Comparison of ENCODE assay signal across 26 cellular contexts in the genomic region with DNA sequence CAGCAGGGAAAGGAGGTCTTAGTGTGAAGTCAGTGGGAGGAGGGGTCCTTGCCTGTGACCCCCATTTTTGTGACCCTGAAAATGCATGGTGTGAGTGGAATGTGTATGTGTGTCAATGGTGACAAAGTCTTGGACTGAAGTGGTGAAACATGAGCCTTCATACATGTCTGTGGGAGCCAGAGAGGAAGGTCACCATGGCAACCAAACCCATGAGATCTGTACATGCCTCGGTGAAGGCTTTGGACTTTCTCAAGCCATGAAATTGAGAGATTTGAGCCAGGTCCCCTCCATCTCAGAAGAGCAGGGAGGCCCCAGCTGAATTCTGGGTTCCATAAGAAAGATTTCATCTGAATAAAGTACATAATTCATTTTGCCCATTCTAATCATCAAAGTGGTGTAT.
DNase-seq lines count a peak whose midpoint lies in the region; ATAC-seq, FAIRE-seq and TF ChIP-seq lines count a peak whose summit lies in the region.
"Had no signal": no experiment of that assay in that cellular context is flagged by ENCODE, and none has a peak within 500 bp of the region (broad histone marks: within the 10 kb centered on the region; RNA-seq: fewer than 3 reads in every experiment).

No MANE protein-coding gene starts in this region.

- H4K20me1 ChIP-seq in astrocyte (ENCODE audit: insufficient read depth, low read length) (no peaks in the 10 kb centered on the region), neural cell (ENCODE audit: insufficient read depth) (no peaks in the 10 kb centered on the region)

- no peak for ATAC-seq in HG02798 (IDR thresholded peaks at IDR 0.05; ENCODE audit: poor library complexity, unreplicated experiment)
- no peak for ATAC-seq in HG03378 (IDR thresholded peaks at IDR 0.05; ENCODE audit: unreplicated experiment)
- ATAC-seq in HG03442 (IDR thresholded peaks at IDR 0.05; ENCODE audit: unreplicated experiment) = no peak
- ATAC-seq: activated CD8-positive, alpha-beta memory T cell treated with anti-CD3 and anti-CD28 coated beads, Interleukin-2, amount 10 ng/mL, durations not matched to agents 7 days and 5 days; activated T-cell treated with anti-CD3 and anti-CD28 coated beads, Interleukin-2, amount 50 U/mL, for 72 hours; psoas muscle had no signal

- H3K4me2 ChIP-seq in astrocyte (ENCODE audit: low read length) (no peak overlapping the region), neural cell (ENCODE audit: low read length) (peak overlapping the region; percentile 39)

- FAIRE-seq in astrocyte (lab: Jason Lieb, UNC) = no peak
- FAIRE-seq: H1 had no signal

- no peaks in the 10 kb centered on the region for H3K36me3 ChIP-seq in astrocyte (ENCODE audit: insufficient read depth, low read length)
- no peaks in the 10 kb centered on the region for H3K36me3 ChIP-seq in neural cell (ENCODE audit: insufficient read depth, low read length)
- H3K36me3 ChIP-seq: neutrophil, transverse colon, WERI-Rb-1 had no signal

- no peak for TF ChIP-seq CTCF in astrocyte (IDR thresholded peaks at IDR 0.05; ENCODE audit: insufficient read depth, low read depth, low read length)
- TF ChIP-seq CTCF in neural cell (IDR thresholded peaks at IDR 0.05; ENCODE audit: poor library complexity, severe bottlenecking) = no peak

- peak; percentile 35 for TF ChIP-seq EP300 in neural cell (conservative IDR thresholded peaks at IDR 0.05; ENCODE audit: poor library complexity, severe bottlenecking)

- H3K79me2 ChIP-seq in astrocyte (ENCODE audit: insufficient read depth, low read length) (no peaks in the 10 kb centered on the region), neural cell (replicated peaks; ENCODE audit: insufficient read depth, low read length) (no peaks in the 10 kb centered on the region)

- H3K27ac ChIP-seq in astrocyte (ENCODE audit: low read depth, low read length) (no peak overlapping the region), neural cell (ENCODE audit: low read length) (no peak overlapping the region)
- H3K27ac ChIP-seq: neutrophil, psoas muscle, transverse colon, WERI-Rb-1 had no signal

- no peaks in the 10 kb centered on the region for H3K9me3 ChIP-seq in astrocyte (ENCODE audit: insufficient read depth, low read depth, low read length)
- no peaks in the 10 kb centered on the region for H3K9me3 ChIP-seq in neural cell (ENCODE audit: low read length)
- H3K9me3 ChIP-seq: neutrophil, psoas muscle, transverse colon had no signal

- no peaks in the 10 kb centered on the region for H3F3A ChIP-seq in neural cell (ENCODE audit: insufficient read depth, low read length, poor library complexity, severe bottlenecking)

- H3K4me1 ChIP-seq in astrocyte (ENCODE audit: insufficient read depth, low read length) = no peaks in the 10 kb centered on the region
- H3K4me1 ChIP-seq: psoas muscle, transverse colon had no signal

- H3K27me3 Mint-ChIP-seq in astrocyte (ENCODE audit: low read depth, unreplicated experiment) = peaks cover 1% of the 10 kb centered on the region
- H3K27me3 Mint-ChIP-seq: activated CD4-positive, alpha-beta T cell treated with anti-CD3 and anti-CD28 coated beads, Interleukin-2, amount 10 ng/mL, durations not matched to agents 7 days and 5 days had no signal

- H3K27me3 ChIP-seq in astrocyte (ENCODE audit: insufficient read depth, low read length) (no peaks in the 10 kb centered on the region), neural cell (ENCODE audit: insufficient read depth, low read depth, low read length) (no peaks in the 10 kb centered on the region)
- H3K27me3 ChIP-seq: transverse colon had no signal

- no peak overlapping the region for H3K9ac ChIP-seq in astrocyte (ENCODE audit: low read length)
- H3K9ac ChIP-seq in neural cell (ENCODE audit: low read length) = no peak overlapping the region

- H3K4me3 ChIP-seq in astrocyte (ENCODE audit: insufficient read depth, low read depth, low read length) (no peak overlapping the region), neural cell (ENCODE audit: low read length) (no peak overlapping the region)
- H3K4me3 ChIP-seq: psoas muscle, transverse colon had no signal

- DNase-seq in NCI-H1417 (lab: John Stamatoyannopoulos, UW) (peak; percentile 15 to 66 (median 56)), NCI-H1417 treated with DMSO at 0.1 percent for 48 hours (lab: John Stamatoyannopoulos, UW) (no peak), NCI-H1105 treated with DMSO at 0.1 percent for 48 hours (lab: John Stamatoyannopoulos, UW) (peak; percentile 5), astrocyte (ENCODE audit: low read depth) (peak; percentile 3)
- DNase-seq: 8988T; activated CD4-positive, alpha-beta T cell treated with anti-CD3 and anti-CD28 coated beads, Interleukin-2, amount 10 ng/mL, durations not matched to agents 7 days and 5 days; activated CD8-positive, alpha-beta memory T cell treated with anti-CD3 and anti-CD28 coated beads, Interleukin-2, amount 10 ng/mL, durations not matched to agents 7 days and 5 days; activated naive CD4-positive, alpha-beta T cell treated with Interleukin-2 at 50 U/mL for 16 hours; activated T-cell treated with anti-CD3 and anti-CD28 coated beads, Interleukin-2, amount 50 U/mL, for 72 hours; CD4-positive, alpha-beta T cell; Karpas-422; mammary epithelial cell; MV-4-11; NCI-H2081 treated with DMSO at 0.1 percent for 48 hours; OCI-M1; psoas muscle; T-helper 9 cell; transverse colon; WERI-Rb-1 had no signal

- no peaks in the 10 kb centered on the region for H3K36me3 Mint-ChIP-seq in astrocyte (ENCODE audit: low read depth, unreplicated experiment)
- H3K36me3 Mint-ChIP-seq: activated CD8-positive, alpha-beta memory T cell treated with anti-CD3 and anti-CD28 coated beads, Interleukin-2, amount 10 ng/mL, durations not matched to agents 7 days and 5 days had no signal

- H3K9me3 Mint-ChIP-seq in astrocyte (ENCODE audit: unreplicated experiment) = peaks cover 5% of the 10 kb centered on the region
- H3K9me3 Mint-ChIP-seq: activated CD4-positive, alpha-beta T cell treated with anti-CD3 and anti-CD28 coated beads, Interleukin-2, amount 10 ng/mL, durations not matched to agents 7 days and 5 days had no signal

- no peak overlapping the region for H2AFZ ChIP-seq in astrocyte (ENCODE audit: low read depth, low read length)
- no peak overlapping the region for H2AFZ ChIP-seq in neural cell (ENCODE audit: low read depth, low read length)

- no peak for TF ChIP-seq RAD21 in neural cell (conservative IDR thresholded peaks at IDR 0.05)

- H3K4me3 Mint-ChIP-seq in astrocyte (ENCODE audit: unreplicated experiment) = no peak overlapping the region
- H3K4me3 Mint-ChIP-seq: activated CD4-positive, alpha-beta T cell treated with anti-CD3 and anti-CD28 coated beads, Interleukin-2, amount 10 ng/mL, durations not matched to agents 7 days and 5 days; activated CD8-positive, alpha-beta memory T cell treated with anti-CD3 and anti-CD28 coated beads, Interleukin-2, amount 10 ng/mL, durations not matched to agents 7 days and 5 days; activated T-cell treated with anti-CD3 and anti-CD28 coated beads, Interleukin-2, amount 50 U/mL, for 72 hours; CD4-positive, alpha-beta T cell; dendritic cell treated with granulocyte-macrophage colony-stimulating factor and Interleukin-4, amounts not matched to agents 40 ng/mL and 50 ng/mL, for 4 days had no signal

- peaks cover 3% of the 10 kb centered on the region for H3K9me2 ChIP-seq in neural cell (ENCODE audit: insufficient read depth, low read length)

- peaks cover 6% of the 10 kb centered on the region for H3K4me1 Mint-ChIP-seq in astrocyte (ENCODE audit: low read depth, unreplicated experiment)
- H3K4me1 Mint-ChIP-seq: activated CD4-positive, alpha-beta T cell treated with anti-CD3 and anti-CD28 coated beads, Interleukin-2, amount 10 ng/mL, durations not matched to agents 7 days and 5 days; activated CD8-positive, alpha-beta memory T cell treated with anti-CD3 and anti-CD28 coated beads, Interleukin-2, amount 10 ng/mL, durations not matched to agents 7 days and 5 days had no signal

- H3K27ac Mint-ChIP-seq in astrocyte (ENCODE audit: unreplicated experiment) = peak overlapping the region; percentile 16
- H3K27ac Mint-ChIP-seq: activated CD4-positive, alpha-beta T cell treated with anti-CD3 and anti-CD28 coated beads, Interleukin-2, amount 10 ng/mL, durations not matched to agents 7 days and 5 days; activated CD8-positive, alpha-beta memory T cell treated with anti-CD3 and anti-CD28 coated beads, Interleukin-2, amount 10 ng/mL, durations not matched to agents 7 days and 5 days; activated T-cell treated with anti-CD3 and anti-CD28 coated beads, Interleukin-2, amount 50 U/mL, for 72 hours; CD4-positive, alpha-beta T cell; dendritic cell treated with granulocyte-macrophage colony-stimulating factor and Interleukin-4, amounts not matched to agents 40 ng/mL and 50 ng/mL, for 4 days had no signal

TF ChIP-seq in neural cell, 6 proteins besides CTCF, POLR2A, EP300 and RAD21:
- TF ChIP-seq MXI1 (conservative IDR thresholded peaks at IDR 0.05; ENCODE audit: poor library complexity, severe bottlenecking) = no peak
- TF ChIP-seq POLR2AphosphoS5 (IDR thresholded peaks at IDR 0.05) = peak; percentile 19
